In genomic region chr9:136376457-136376856, GRCh38 we compare ENCODE assay signal across 2 cellular contexts.
TF ChIP-seq lines count a peak whose summit lies in the region.

No MANE protein-coding gene starts in this region.

TF ChIP-seq in HCT116, 20 proteins besides CTCF, POLR2A, EP300 and RAD21:
- TF ChIP-seq JUND (IDR thresholded peaks at IDR 0.05), result no peak
- no peak for TF ChIP-seq SRF (IDR thresholded peaks at IDR 0.05; ENCODE audit: low read depth)
TF ChIP-seq in HCT116: peak in this region for 0.

TF ChIP-seq in K562, 482 proteins besides CTCF, POLR2A, EP300 and RAD21:
- peak; percentile 51 for TF ChIP-seq POLR2G (IDR thresholded peaks at IDR 0.05; ENCODE audit: low read depth, low read length)
- TF ChIP-seq TCFL5 (CRISPR knock-in tag; conservative IDR thresholded peaks at IDR 0.05), result no peak
